Comparison of ENCODE assay signal across 11 cellular contexts in genomic region chr18:845152-845819, GRCh38. TPM values are rescaled to one million over a fixed set of nuclear protein-coding genes. Genes with fewer than 3 reads are reported as not detected.
DNase-seq lines count a peak whose midpoint lies in the region; ATAC-seq, FAIRE-seq and TF ChIP-seq lines count a peak whose summit lies in the region.
"Had no signal": no experiment of that assay in that cellular context is flagged by ENCODE, and none has a peak within 500 bp of the region (broad histone marks: within the 10 kb centered on the region; RNA-seq: fewer than 3 reads in every experiment).

No MANE protein-coding gene starts in this region.

- peak overlapping the region; percentile 27; the same call in 1 of the 2 replicates for H2BK20ac ChIP-seq in IMR-90 (ENCODE audit: low read depth, low read length)

- H3K27ac ChIP-seq in IMR-90 (ENCODE audit: insufficient read depth, low read length) (no peak overlapping the region), astrocyte (ENCODE audit: low read depth, low read length) (no peak overlapping the region), dorsolateral prefrontal cortex (no peak overlapping the region)

- H2AK9ac ChIP-seq in IMR-90 (replicated peaks; ENCODE audit: low read depth, low read length, poor library complexity), result no peak overlapping the region

- H3K4me1 ChIP-seq in IMR-90 (ENCODE audit: control insufficient read depth, insufficient read depth, low read length) (0 out of 2 replicates have a peak, but pooled peaks cover 2% of the 10 kb centered on the region), astrocyte (ENCODE audit: insufficient read depth, low read length) (peaks cover 9% of the 10 kb centered on the region)
- H3K4me1 ChIP-seq: esophagus squamous epithelium had no signal

- H3K4me3 Mint-ChIP-seq in astrocyte (ENCODE audit: unreplicated experiment), result no peak overlapping the region
- H3K4me3 Mint-ChIP-seq: nephron had no signal

- peak overlapping the region; percentile 14; the same call in 1 of the 2 replicates for H3K4ac ChIP-seq in IMR-90 (ENCODE audit: low read depth, low read length)

- no peak overlapping the region for H4K5ac ChIP-seq in IMR-90 (ENCODE audit: low read depth, low read length)

- no peak overlapping the region for H3K14ac ChIP-seq in IMR-90 (replicated peaks; ENCODE audit: low read depth, low read length)

- intact Hi-C loops in IMR-90 (cut with micrococcal nuclease) (no loop called here), dorsolateral prefrontal cortex (cut with DNase I) (no loop called here)

- TF ChIP-seq CTCF in IMR-90 (conservative IDR thresholded peaks at IDR 0.05; ENCODE audit: low read depth, low read length), result no peak
- no peak for TF ChIP-seq CTCF in astrocyte (IDR thresholded peaks at IDR 0.05; ENCODE audit: insufficient read depth, low read depth, low read length)
- no peak for TF ChIP-seq CTCF in dorsolateral prefrontal cortex (IDR thresholded peaks at IDR 0.05 in 54 of 56, conservative IDR thresholded peaks at IDR 0.05 in 2 of 56; ENCODE audit: low read depth in 1 of 56, partially characterized antibody in 56 of 56)

- H3K4me3 ChIP-seq in IMR-90 (ENCODE audit: insufficient read depth, low read depth, low read length) (no peak overlapping the region), astrocyte (ENCODE audit: insufficient read depth, low read depth, low read length) (no peak overlapping the region), dorsolateral prefrontal cortex (no peak overlapping the region)
- H3K4me3 ChIP-seq: esophagus squamous epithelium, GM12878 had no signal

- H3K9me3 ChIP-seq in IMR-90 (ENCODE audit: control insufficient read depth, insufficient read depth, low read length) (no peaks in the 10 kb centered on the region), astrocyte (ENCODE audit: insufficient read depth, low read depth, low read length) (no peaks in the 10 kb centered on the region)
- H3K9me3 ChIP-seq: esophagus squamous epithelium had no signal

- POLR2A ChIA-PET in IMR-90 (lab: Charles Lee; ENCODE audit: unreplicated experiment), result no interaction called here

- H4K20me1 ChIP-seq in IMR-90 (ENCODE audit: insufficient read depth, low read length) (peaks cover 6% of the 10 kb centered on the region; the same call in 1 of the 2 replicates), astrocyte (ENCODE audit: insufficient read depth, low read length) (no peaks in the 10 kb centered on the region)

- H2BK15ac ChIP-seq in IMR-90 (ENCODE audit: low read depth, low read length), result no peak overlapping the region

- in situ Hi-C loops in IMR-90 (cut with MboI; ENCODE audit: low sequenced_read_pairs), result no loop called here

- H3K9me3 Mint-ChIP-seq in astrocyte (ENCODE audit: unreplicated experiment), result no peaks in the 10 kb centered on the region
- H3K9me3 Mint-ChIP-seq: nephron had no signal

- no peak for TF ChIP-seq RAD21 in IMR-90 (IDR thresholded peaks at IDR 0.05; ENCODE audit: low read length)

- H2BK120ac ChIP-seq in IMR-90 (ENCODE audit: low read depth, low read length), result no peak overlapping the region

- no peak overlapping the region for H2AK5ac ChIP-seq in IMR-90 (ENCODE audit: low read depth, low read length)

- no peak overlapping the region for H2BK5ac ChIP-seq in IMR-90 (ENCODE audit: low read depth, low read length, poor library complexity, severe bottlenecking)

- CTCF ChIA-PET in IMR-90 (lab: Yijun Ruan, JAX), result no interaction called here

- DNase-seq in IMR-90 (peak; percentile 63), astrocyte (ENCODE audit: low read depth) (peak; percentile 83), iris pigment epithelial cell (ENCODE audit: low read depth) (peak; percentile 69), urothelium cell line (ENCODE audit: low spot score) (no peak), dorsolateral prefrontal cortex (no peak), NCI-H524 (lab: John Stamatoyannopoulos, UW) (no peak)
- DNase-seq: activated naive CD4-positive, alpha-beta T cell; esophagus squamous epithelium had no signal

- H3K9me1 ChIP-seq in IMR-90 (ENCODE audit: insufficient read depth, low read length), result no peaks in the 10 kb centered on the region

- no peaks in the 10 kb centered on the region for H3K79me2 ChIP-seq in astrocyte (ENCODE audit: insufficient read depth, low read length)

- H4K91ac ChIP-seq in IMR-90 (ENCODE audit: insufficient read depth, low read depth, low read length), result no peak overlapping the region

- H3K36me3 Mint-ChIP-seq in astrocyte (ENCODE audit: low read depth, unreplicated experiment), result no peaks in the 10 kb centered on the region

- no CpG with 5 or more reads among the region's 9 CpGs for WGBS in IMR-90 (ENCODE audit: extremely low coverage in 2 of 2, insufficient read length in 1 of 2), 2 experiments

- H3K79me1 ChIP-seq in IMR-90 (ENCODE audit: low read depth in 1 of 2, low read length in 2 of 2), result no peaks in the 10 kb centered on the region

- peaks cover 3% of the 10 kb centered on the region for H3K4me1 Mint-ChIP-seq in astrocyte (ENCODE audit: low read depth, unreplicated experiment)

- peak; percentile 70 for ATAC-seq in IMR-90 (ENCODE audit: low read depth)
- no peak for ATAC-seq in GM18502 (IDR thresholded peaks at IDR 0.05; ENCODE audit: poor library complexity, unreplicated experiment)
- ATAC-seq: GM12878 had no signal

- FAIRE-seq in astrocyte (lab: Jason Lieb, UNC) (no peak), urothelium cell line (lab: Jason Lieb, UNC) (peak; percentile 72)
- FAIRE-seq: GM12878 had no signal

- H3K18ac ChIP-seq in IMR-90 (ENCODE audit: low read depth, low read length), result no peak overlapping the region

- H3K27me3 Mint-ChIP-seq in astrocyte (ENCODE audit: low read depth, unreplicated experiment), result peaks cover 9% of the 10 kb centered on the region

- H3K27me3 ChIP-seq in IMR-90 (ENCODE audit: control insufficient read depth, insufficient read depth, low read length), result no peaks in the 10 kb centered on the region
- no peaks in the 10 kb centered on the region for H3K27me3 ChIP-seq in astrocyte (ENCODE audit: insufficient read depth, low read length)
- peaks cover 0 to under 1% (median 0%) of the 10 kb centered on the region in 45 donors for H3K27me3 ChIP-seq in dorsolateral prefrontal cortex

- H3K56ac ChIP-seq in IMR-90 (ENCODE audit: extremely low read depth, insufficient read depth, low read length), result no peak overlapping the region

- H4K8ac ChIP-seq in IMR-90 (ENCODE audit: low read depth in 2 of 2, low read length in 2 of 2), result peak overlapping the region in 1 of 2 experiments; percentile 35; a peak in 2 of 4 replicates

- H3K36me3 ChIP-seq in IMR-90 (ENCODE audit: control insufficient read depth, insufficient read depth, low read length), result no peaks in the 10 kb centered on the region
- no peaks in the 10 kb centered on the region for H3K36me3 ChIP-seq in astrocyte (ENCODE audit: insufficient read depth, low read length)
- H3K36me3 ChIP-seq: esophagus squamous epithelium had no signal

- no peak overlapping the region for H3K9ac ChIP-seq in IMR-90 (ENCODE audit: low read depth, low read length)
- H3K9ac ChIP-seq in astrocyte (ENCODE audit: low read length), result no peak overlapping the region

- dilution Hi-C loops in IMR-90 (cut with HindIII; ENCODE audit: low sequenced_read_pairs, unreplicated experiment), result no loop called here

- TF ChIP-seq POLR2A in IMR-90 (IDR thresholded peaks at IDR 0.05; ENCODE audit: low read depth, low read length), result no peak

- no peak overlapping the region for H3K27ac Mint-ChIP-seq in astrocyte (ENCODE audit: unreplicated experiment)

- H3K23ac ChIP-seq in IMR-90 (ENCODE audit: low read depth, low read length), result peak overlapping the region; percentile 53; the same call in 1 of the 2 replicates

- H2AFZ ChIP-seq in IMR-90 (replicated peaks; ENCODE audit: low read length, poor library complexity) (no peak overlapping the region), astrocyte (ENCODE audit: low read depth, low read length) (no peak overlapping the region)

- BruUV-seq in IMR-90 (replicated peaks; lab: Mats Ljungman, UMichigan), result no TSS peak

- no peak overlapping the region for H3K4me2 ChIP-seq in IMR-90 (ENCODE audit: low read depth, low read length)
- peak overlapping the region; percentile 45 for H3K4me2 ChIP-seq in astrocyte (ENCODE audit: low read length)

TF ChIP-seq in IMR-90, 13 proteins besides CTCF, POLR2A, EP300 and RAD21 (continues in another document):
- TF ChIP-seq SMC3 (IDR thresholded peaks at IDR 0.05; ENCODE audit: low read depth, low read length), result no peak
- no peak for TF ChIP-seq MAFK (IDR thresholded peaks at IDR 0.05; ENCODE audit: low read depth, low read length)
- TF ChIP-seq, protein P1, sequence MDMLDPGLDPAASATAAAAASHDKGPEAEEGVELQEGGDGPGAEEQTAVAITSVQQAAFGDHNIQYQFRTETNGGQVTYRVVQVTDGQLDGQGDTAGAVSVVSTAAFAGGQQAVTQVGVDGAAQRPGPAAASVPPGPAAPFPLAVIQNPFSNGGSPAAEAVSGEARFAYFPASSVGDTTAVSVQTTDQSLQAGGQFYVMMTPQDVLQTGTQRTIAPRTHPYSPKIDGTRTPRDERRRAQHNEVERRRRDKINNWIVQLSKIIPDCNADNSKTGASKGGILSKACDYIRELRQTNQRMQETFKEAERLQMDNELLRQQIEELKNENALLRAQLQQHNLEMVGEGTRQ (IDR thresholded peaks at IDR 0.05; ENCODE audit: low read depth, low read length), result no peak
- no peak for TF ChIP-seq FOS (IDR thresholded peaks at IDR 0.05; ENCODE audit: low read depth, low read length)
- no peak for TF ChIP-seq NFE2L2 (IDR thresholded peaks at IDR 0.05; ENCODE audit: low read depth, low read length)
- no peak for TF ChIP-seq RFX5 (IDR thresholded peaks at IDR 0.05; ENCODE audit: low read depth, low read length)
- no peak for TF ChIP-seq CHD1 (IDR thresholded peaks at IDR 0.05; ENCODE audit: low read depth, low read length)
- TF ChIP-seq RCOR1 (IDR thresholded peaks at IDR 0.05; ENCODE audit: insufficient replicate concordance, low read length), result no peak

RNA-seq across cellular contexts. Expression of gene YES1, which starts 33.2 kb away (rescaled TPM):
- total RNA-seq in IMR-90 (2012; rRNA removed), result 62.0 and 96.9 TPM in 2 replicates
- polyA plus RNA-seq in IMR-90 (2012; rRNA removed), result 14.2 and 16.7 TPM in 2 replicates
- 4.6 and 7.7 TPM in 2 replicates for polyA plus RNA-seq in IMR-90 (2012; cell fraction: cytosol; rRNA removed)
- polyA plus RNA-seq in IMR-90 (2012; cell fraction: nucleus; rRNA removed; ENCODE audit: low replicate concordance), result 5.3 and 9.6 TPM in 2 replicates
- total RNA-seq in astrocyte, result 63.0 and 68.2 TPM in 2 replicates
- 10 to 100 TPM in 117 of 120 experiments, 1 to 10 TPM in 3; 8.8 to 48.7 (median 16.2) TPM for total RNA-seq in dorsolateral prefrontal cortex

RNA-seq across cellular contexts. Expression of gene ADCYAP1, which starts 59.4 kb away (rescaled TPM):
- total RNA-seq in IMR-90 (2012; rRNA removed) (not detected in 2 replicates), astrocyte (not detected in 2 replicates), dorsolateral prefrontal cortex (10 to 100 TPM in 73 of 120 experiments, 1 to 10 TPM in 47; 1.2 to 50.1 (median 11.6) TPM)
- not detected in 2 replicates for polyA plus RNA-seq in IMR-90 (2012; rRNA removed)
- not detected in 2 replicates for polyA plus RNA-seq in IMR-90 (2012; cell fraction: cytosol; rRNA removed)
- polyA plus RNA-seq in IMR-90 (2012; cell fraction: nucleus; rRNA removed; ENCODE audit: low replicate concordance), result not detected in 2 replicates
- total RNA-seq: GM12878 had no signal

Comparison
In these comparisons a context has a peak if more than half of its experiments do, and no peak if none do; other contexts are left out.
1. DNase-seq: peak in IMR-90 (single experiment), astrocyte (single experiment) and iris pigment epithelial cell (single experiment); none in urothelium cell line (single experiment), dorsolateral prefrontal cortex (0 of 10) and NCI-H524 (0 of 2).